ENCODE assay signal across 20 cellular contexts in the genomic region with DNA sequence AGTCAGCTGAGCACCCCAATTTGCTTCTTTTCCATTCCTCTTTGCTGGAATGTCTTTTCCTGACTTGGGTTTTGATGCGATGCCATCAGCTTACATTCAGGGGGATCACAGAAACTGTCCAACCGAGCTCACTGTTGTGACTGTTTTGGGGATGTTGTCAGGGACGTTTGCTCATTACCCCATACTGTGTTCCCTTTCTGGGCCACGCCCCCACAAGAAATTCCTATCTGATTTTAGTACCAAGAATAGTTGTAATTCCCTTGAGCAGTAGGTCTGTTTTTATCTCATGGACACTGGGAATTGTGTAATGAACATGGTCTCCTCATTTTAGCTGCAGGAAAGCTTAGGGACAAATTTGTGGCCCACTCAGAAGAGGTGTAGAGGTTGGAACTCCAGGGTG. TPM values are rescaled to one million over a fixed set of nuclear protein-coding genes. Genes with fewer than 3 reads are reported as not detected.
DNase-seq lines count a peak whose midpoint lies in the region; ATAC-seq and TF ChIP-seq lines count a peak whose summit lies in the region.
"Had no signal": no experiment of that assay in that cellular context is flagged by ENCODE, and none has a peak within 500 bp of the region (broad histone marks: within the 10 kb centered on the region; RNA-seq: fewer than 3 reads in every experiment).

No MANE protein-coding gene starts in this region.

- no peaks in the 10 kb centered on the region for H3K36me3 ChIP-seq in endodermal cell (ENCODE audit: control insufficient read depth, insufficient read depth, low read length)

- ATAC-seq in activated CD4-positive, CD25-positive, alpha-beta regulatory T cell treated with anti-CD3 and anti-CD28 coated beads, Interleukin-2, amount 50 U/mL, for 24 hours: no peak
- no peak for ATAC-seq in HG03439 (IDR thresholded peaks at IDR 0.05; ENCODE audit: unreplicated experiment)
- no peak for ATAC-seq in HG03280 (IDR thresholded peaks at IDR 0.05; ENCODE audit: unreplicated experiment)
- ATAC-seq: A549 had no signal

- no peaks in the 10 kb centered on the region for H3K9me3 ChIP-seq in endodermal cell (ENCODE audit: control insufficient read depth, low read length)
- H3K9me3 ChIP-seq: A549 had no signal

- peaks cover 4% of the 10 kb centered on the region for H3K4me1 ChIP-seq in endodermal cell (ENCODE audit: control insufficient read depth, insufficient read depth, low read length)

- H3K27me3 ChIP-seq in endodermal cell (ENCODE audit: control insufficient read depth, insufficient read depth, low read length, poor library complexity, severe bottlenecking): peaks cover 38% of the 10 kb centered on the region

- H3K27me3 Mint-ChIP-seq in endodermal cell (ENCODE audit: insufficient read depth) (peaks cover 42% of the 10 kb centered on the region), neural crest cell (ENCODE audit: low read depth) (peaks cover 51% of the 10 kb centered on the region)

- 73 to 80% methylated on average over 2 to 3 of the region's 4 CpGs for WGBS in endodermal cell (ENCODE audit: insufficient coverage in 1 of 2, insufficient read length in 1 of 2), 2 experiments

- no peak overlapping the region for H3K9ac ChIP-seq in endodermal cell (ENCODE audit: extremely low read depth, low read length, poor library complexity, severe bottlenecking)

- H3K4me3 ChIP-seq in endodermal cell (ENCODE audit: low read length): no peak overlapping the region
- H3K4me3 ChIP-seq: A549 had no signal

- H3K4me3 Mint-ChIP-seq in endodermal cell (no peak overlapping the region), neural crest cell (peak overlapping the region; percentile 14)
- H3K4me3 Mint-ChIP-seq: H9 had no signal

- TF ChIP-seq CTCF in endodermal cell (conservative IDR thresholded peaks at IDR 0.05) (no peak), neural crest cell (conservative IDR thresholded peaks at IDR 0.05) (no peak)

- peaks cover 10% of the 10 kb centered on the region for H3K4me1 Mint-ChIP-seq in endodermal cell
- peaks cover 6% of the 10 kb centered on the region for H3K4me1 Mint-ChIP-seq in neural crest cell

- H3K27ac Mint-ChIP-seq in endodermal cell (no peak overlapping the region), neural crest cell (ENCODE audit: unreplicated experiment) (no peak overlapping the region)
- H3K27ac Mint-ChIP-seq: CD4-positive, alpha-beta T cell; H9 had no signal

- DNase-seq in activated CD4-positive, CD25-positive, alpha-beta regulatory T cell treated with anti-CD3 and anti-CD28 coated beads, Interleukin-2, amount 50 U/mL, for 72 hours: peak; percentile 7
- DNase-seq in EH (ENCODE audit: low read depth) (peak; percentile 5), endodermal cell (peak; percentile 49), neural crest cell (ENCODE audit: low read depth, low spot score) (no peak), COR-L47 (lab: John Stamatoyannopoulos, UW) (no peak)
- DNase-seq: AML-193; CD4-positive, alpha-beta T cell; DMS153; DMS79; GF-D8; GOT3; H9; IMR-90 had no signal

- H3K9me3 Mint-ChIP-seq in endodermal cell (no peaks in the 10 kb centered on the region), neural crest cell (no peaks in the 10 kb centered on the region)
- H3K9me3 Mint-ChIP-seq: CD4-positive, alpha-beta T cell had no signal

- no peak overlapping the region for H3K27ac ChIP-seq in endodermal cell (ENCODE audit: low read depth, low read length)
- H3K27ac ChIP-seq: 22Rv1, A549, C4-2B had no signal

- H3K36me3 Mint-ChIP-seq in endodermal cell (ENCODE audit: low read depth) (no peaks in the 10 kb centered on the region), neural crest cell (ENCODE audit: low read depth) (no peaks in the 10 kb centered on the region)

RNA-seq across cellular contexts. Expression of gene NTN1, which starts 2.6 kb away (rescaled TPM):
- total RNA-seq in endodermal cell (10 to 100 TPM; 17.0 to 40.4 TPM), neural crest cell (10.1 and 10.3 TPM in 2 replicates)
- polyA plus RNA-seq in endodermal cell (2013, experiment 1 of 2): 14.7 TPM
- polyA plus RNA-seq in endodermal cell (2013, experiment 2 of 2): 18.4 TPM

RNA-seq across cellular contexts. Expression of gene PIK3R5, which starts 53.2 kb away (rescaled TPM):
- 10 to 100 TPM; 10.4 to 37.0 TPM for total RNA-seq in endodermal cell
- 8.8 TPM for polyA plus RNA-seq in endodermal cell (2013, experiment 1 of 2)
- 8.0 TPM for polyA plus RNA-seq in endodermal cell (2013, experiment 2 of 2)
- total RNA-seq in neural crest cell: 0.52 and 1.4 TPM in 2 replicates
- total RNA-seq: Daoy, IMR-90 had no signal
- polyA plus RNA-seq: IMR-90 had no signal

Comparison
In these comparisons a context has a peak if more than half of its experiments do, and no peak if none do; other contexts are left out.
1. DNase-seq: peak in activated CD4-positive, CD25-positive, alpha-beta regulatory T cell treated with anti-CD3 and anti-CD28 coated beads, Interleukin-2, amount 50 U/mL, for 72 hours (single experiment), EH (single experiment) and endodermal cell (single experiment); none in neural crest cell (single experiment) and COR-L47 (single experiment).